25 cellular contexts compared by ENCODE assay signal in the genomic region with DNA sequence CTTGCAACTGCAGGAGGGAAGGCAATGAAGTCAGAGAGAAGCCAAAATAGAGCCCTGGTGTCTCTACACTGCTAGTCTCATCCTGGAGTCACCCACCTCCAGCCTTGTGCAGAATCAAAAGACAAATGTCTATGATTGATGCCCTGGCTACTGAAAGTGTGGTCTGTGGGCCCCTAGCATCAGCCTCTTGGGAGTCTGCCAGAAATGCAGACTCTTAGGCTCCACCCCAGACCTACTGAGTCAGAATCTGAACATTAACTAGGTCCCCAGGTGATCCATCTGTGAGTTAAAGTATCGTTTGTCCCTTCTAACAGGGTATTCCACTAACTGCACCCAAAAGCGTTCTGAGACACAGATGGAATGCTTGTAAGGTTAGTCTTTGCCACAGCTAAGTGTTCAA.
"Had no signal": no experiment of that assay in that cellular context is flagged by ENCODE, and none has a peak within 500 bp of the region (broad histone marks: within the 10 kb centered on the region; RNA-seq: fewer than 3 reads in every experiment).

No MANE protein-coding gene starts in this region.

- FAIRE-seq: small intestine had no signal

- ATAC-seq: activated CD8-positive, alpha-beta T cell treated with anti-CD3 and anti-CD28 coated beads for 36 hours; activated T-cell treated with anti-CD3 and anti-CD28 coated beads, Interleukin-2, amount 50 U/mL, for 4 hours; T-helper 17 cell; WTC11 had no signal

- H3K9me3 Mint-ChIP-seq: activated CD8-positive, alpha-beta T cell treated with anti-CD3 and anti-CD28 coated beads for 36 hours; activated naive CD4-positive, alpha-beta T cell treated with anti-CD3 and anti-CD28 coated beads, Interleukin-2, amount 50 U/mL, for 24 hours; activated T-cell treated with anti-CD3 and anti-CD28 coated beads, Interleukin-2, amount 50 U/mL, for 4 hours; brain; central memory CD8-positive, alpha-beta T cell; dendritic cell treated with granulocyte-macrophage colony-stimulating factor and Interleukin-4, amounts not matched to agents 40 ng/mL and 50 ng/mL, for 4 days; nephron; WTC11 had no signal

- H3K27ac Mint-ChIP-seq: activated CD8-positive, alpha-beta T cell treated with anti-CD3 and anti-CD28 coated beads for 36 hours; activated naive CD4-positive, alpha-beta T cell treated with anti-CD3 and anti-CD28 coated beads, Interleukin-2, amount 50 U/mL, for 24 hours; brain; dendritic cell treated with granulocyte-macrophage colony-stimulating factor and Interleukin-4, amounts not matched to agents 40 ng/mL and 50 ng/mL, for 4 days; nephron; progenitor cell of endocrine pancreas; T-helper 17 cell; WTC11 had no signal

- H3K4me1 ChIP-seq: transverse colon, vagina had no signal

- DNase-seq: activated CD4-positive, alpha-beta T cell treated with anti-CD3 and anti-CD28 coated beads for 4 hours; activated CD8-positive, alpha-beta T cell treated with anti-CD3 and anti-CD28 coated beads for 36 hours; activated effector memory CD4-positive, alpha-beta T cell treated with Interleukin-2 at 50 U/mL for 16 hours; activated T-cell treated with anti-CD3 and anti-CD28 coated beads, Interleukin-2, amount 50 U/mL, for 4 hours; adrenal gland; effector memory CD4-positive, alpha-beta T cell; islet precursor cell; nucleus accumbens; right cardiac atrium; small intestine; stimulated activated CD4-positive, alpha-beta T cell treated with anti-CD3 and anti-CD28 coated beads, Interleukin-4, amount 100 ng/mL, for 4 hours; stimulated activated CD8-positive, alpha-beta memory T cell treated with anti-CD3 and anti-CD28 coated beads, Interleukin-4, amount 100 ng/mL, for 48 hours; stimulated activated naive CD4-positive, alpha-beta T cell treated with Interleukin-2 at 50 U/mL for 16 hours; substantia nigra; T-helper 17 cell; transverse colon had no signal

- H3K9me3 ChIP-seq: adrenal gland, transverse colon, vagina had no signal

- H3K4me2 ChIP-seq: hepatocyte had no signal

- H3K4me1 Mint-ChIP-seq: activated naive CD4-positive, alpha-beta T cell treated with anti-CD3 and anti-CD28 coated beads, Interleukin-2, amount 50 U/mL, for 24 hours; brain; central memory CD8-positive, alpha-beta T cell; nephron; T-helper 17 cell; WTC11 had no signal

- H2AFZ ChIP-seq: hepatocyte had no signal

- H3K4me3 Mint-ChIP-seq: activated CD8-positive, alpha-beta T cell treated with anti-CD3 and anti-CD28 coated beads for 36 hours; activated naive CD4-positive, alpha-beta T cell treated with anti-CD3 and anti-CD28 coated beads, Interleukin-2, amount 50 U/mL, for 24 hours; activated T-cell treated with anti-CD3 and anti-CD28 coated beads, Interleukin-2, amount 50 U/mL, for 4 hours; brain; central memory CD8-positive, alpha-beta T cell; dendritic cell treated with granulocyte-macrophage colony-stimulating factor and Interleukin-4, amounts not matched to agents 40 ng/mL and 50 ng/mL, for 4 days; nephron; T-helper 17 cell; WTC11 had no signal

- H3K27ac ChIP-seq: adrenal gland, hepatocyte, transverse colon, vagina had no signal

- H3K27me3 ChIP-seq: adrenal gland, hepatocyte, transverse colon, vagina had no signal

- H3K27me3 Mint-ChIP-seq: activated CD8-positive, alpha-beta T cell treated with anti-CD3 and anti-CD28 coated beads for 36 hours; activated naive CD4-positive, alpha-beta T cell treated with anti-CD3 and anti-CD28 coated beads, Interleukin-2, amount 50 U/mL, for 24 hours; brain; central memory CD8-positive, alpha-beta T cell; dendritic cell treated with granulocyte-macrophage colony-stimulating factor and Interleukin-4, amounts not matched to agents 40 ng/mL and 50 ng/mL, for 4 days; progenitor cell of endocrine pancreas; T-helper 17 cell had no signal

- H3K4me3 ChIP-seq: adrenal gland, hepatocyte, transverse colon, vagina had no signal
